8 cellular contexts compared by ENCODE assay signal in the genomic region with DNA sequence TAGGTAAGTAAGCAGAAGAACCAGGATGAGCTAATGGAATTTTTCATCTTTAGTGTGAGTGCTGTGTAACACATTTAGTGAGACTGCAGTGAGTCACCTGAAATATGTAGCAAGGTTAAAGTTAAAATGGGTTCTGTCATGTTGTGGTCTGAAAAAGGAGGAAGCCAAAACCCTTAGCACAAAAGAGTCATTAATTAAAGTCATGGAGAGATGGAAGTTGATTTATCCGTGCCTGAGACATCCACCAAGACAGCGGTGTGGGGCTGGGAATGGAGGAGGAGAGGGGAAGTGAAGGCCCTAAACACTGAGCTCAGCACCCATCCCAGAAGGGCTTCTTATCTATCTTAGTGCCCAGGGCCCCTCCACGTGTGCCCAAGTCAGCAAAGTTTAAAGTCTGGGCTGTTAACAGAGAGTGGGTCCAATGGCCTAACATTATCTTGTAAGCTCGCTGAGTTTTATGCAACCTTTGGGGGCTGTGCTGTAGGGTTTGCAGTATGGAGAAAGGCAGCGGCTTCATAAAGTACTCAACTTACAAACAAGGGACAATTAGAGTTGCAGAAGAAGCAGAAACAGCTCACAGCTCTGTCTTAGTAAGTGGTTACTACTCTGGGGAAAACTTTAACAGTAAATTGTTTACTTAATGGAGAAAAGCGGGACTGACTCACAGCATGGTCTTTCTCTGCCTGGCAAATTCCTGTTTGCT. TPM values are rescaled to one million over a fixed set of nuclear protein-coding genes. Genes with fewer than 3 reads are reported as not detected.
A peak's percentile ranks its signal among the peaks of the same experiment; 100 is the strongest.
DNase-seq lines count a peak whose midpoint lies in the region; ATAC-seq, FAIRE-seq and TF ChIP-seq lines count a peak whose summit lies in the region.

No MANE protein-coding gene starts in this region.

- intact Hi-C loops in pancreas (cut with DNase I), result no loop called here

- H3K4me3 ChIP-seq in pancreas, result no peak overlapping the region

- no peak for FAIRE-seq in pancreas (lab: Jason Lieb, UNC)

- H3K36me3 ChIP-seq in pancreas, result peaks cover 0 to 13% (median 0%) of the 10 kb centered on the region in 3 donors

- H3K4me1 ChIP-seq in pancreas, result no peaks in the 10 kb centered on the region

- H3K27me3 ChIP-seq in pancreas, result no peaks in the 10 kb centered on the region

- peak; percentile 88 for DNase-seq in EH (ENCODE audit: low read depth)
- DNase-seq in OCI-M1 (lab: John Stamatoyannopoulos, UW), result peak; percentile 40
- peak; percentile 50 for DNase-seq in dermis blood vessel endothelial cell
- DNase-seq in pancreas, result peak in 1 of 6 donors; percentile 23
- DNase-seq in DMS53 (lab: John Stamatoyannopoulos, UW), result no peak
- no peak for DNase-seq in islet precursor cell
- no peak for DNase-seq in GM19238 (ENCODE audit: insufficient read length, low spot score)

- WGBS in pancreas, 2 donors, result 67 to 71% methylated on average over 6 of the region's 6 CpGs

- ATAC-seq in pancreas (peak; percentile 25 to 89 (median 64)), HG03039 (IDR thresholded peaks at IDR 0.05; ENCODE audit: unreplicated experiment) (no peak)

- peak overlapping the region in 2 of 4 donors; percentile 38 to 46 for H3K27ac ChIP-seq in pancreas

- no peaks in the 10 kb centered on the region for H3K9me3 ChIP-seq in pancreas

- no peak for TF ChIP-seq CTCF in pancreas (IDR thresholded peaks at IDR 0.05)

RNA-seq across cellular contexts. Expression of gene ENOSF1, which starts 9.3 kb away (rescaled TPM):
- total RNA-seq in dermis blood vessel endothelial cell, result 24.5 and 30.1 TPM in 2 replicates
- total RNA-seq in pancreas, result 10 to 100 TPM; 27.1 to 51.2 (median 40.9) TPM
- 10 to 100 TPM; 59.8 to 69.2 TPM for polyA plus RNA-seq in pancreas

RNA-seq across cellular contexts. Expression of gene TYMS, which starts 45.7 kb away (rescaled TPM):
- 22.6 and 132 TPM in 2 replicates for total RNA-seq in dermis blood vessel endothelial cell
- 1 to 10 TPM; 2.7 to 6.9 (median 3.9) TPM for total RNA-seq in pancreas
- 1 to 10 TPM; 1.3 to 1.9 TPM for polyA plus RNA-seq in pancreas

Comparison
In these comparisons a context has a peak if more than half of its experiments do, and no peak if none do; other contexts are left out.
1. DNase-seq: peak in EH (single experiment), OCI-M1 (single experiment) and dermis blood vessel endothelial cell (single experiment); none in DMS53 (single experiment), islet precursor cell (single experiment) and GM19238 (single experiment).